Comparison of ENCODE assay signal across 12 cellular contexts in genomic region chr13:40059540-40060232, GRCh38.
A peak's percentile ranks its signal among the peaks of the same experiment; 100 is the strongest.
DNase-seq lines count a peak whose midpoint lies in the region; ATAC-seq, FAIRE-seq and TF ChIP-seq lines count a peak whose summit lies in the region.
"Had no signal": no experiment of that assay in that cellular context is flagged by ENCODE, and none has a peak within 500 bp of the region (broad histone marks: within the 10 kb centered on the region; RNA-seq: fewer than 3 reads in every experiment).

No MANE protein-coding gene starts in this region.

- H3K27me3 ChIP-seq in bronchial epithelial cell (ENCODE audit: control insufficient read depth, insufficient read depth, low read length) = no peaks in the 10 kb centered on the region

- peak; percentile 13 to 32 for DNase-seq in NCI-H526 (lab: John Stamatoyannopoulos, UW)
- DNase-seq in NCI-H526 treated with DMSO at 0.1 percent for 48 hours (lab: John Stamatoyannopoulos, UW) = no peak
- DNase-seq in bronchial epithelial cell (ENCODE audit: low read depth) = peak; percentile 79
- no peak for DNase-seq in sciatic nerve (ENCODE audit: low spot score)
- no peak for DNase-seq in foreskin melanocyte
- DNase-seq in NCI-H748 (lab: John Stamatoyannopoulos, UW; ENCODE audit: unreplicated experiment) = no peak
- DNase-seq: endodermal cell; mucosa of descending colon; NK-92 treated with Interleukin-12 subunit alpha and Interleukin-12 subunit beta, amount 100 ng/mL, for 24 hours had no signal

- peak; percentile 30 for ATAC-seq in HG03565 (IDR thresholded peaks at IDR 0.05; ENCODE audit: unreplicated experiment)
- ATAC-seq in sciatic nerve = peak; percentile 29
- ATAC-seq in GM18873 (IDR thresholded peaks at IDR 0.05; ENCODE audit: low FRiP score, unreplicated experiment) = no peak

- no peak for FAIRE-seq in bronchial epithelial cell (lab: Jason Lieb, UNC)

- intact Hi-C loops in sciatic nerve (cut with DNase I) = loop anchor here (5.0 kb wide), 1 partner anchor 623 kb away; no protein-coding TSS in a partner anchor

- no peak for TF ChIP-seq CTCF in bronchial epithelial cell (IDR thresholded peaks at IDR 0.05; ENCODE audit: insufficient read depth, low read length, severe bottlenecking)

- no peak overlapping the region for H3K4me3 ChIP-seq in bronchial epithelial cell (ENCODE audit: low read depth, low read length)
- H3K4me3 ChIP-seq: HAP-1, mucosa of descending colon had no signal

- no peaks in the 10 kb centered on the region for H3K36me3 ChIP-seq in bronchial epithelial cell (ENCODE audit: control insufficient read depth, insufficient read depth, low read length)
- H3K36me3 ChIP-seq: HAP-1 had no signal

Comparison
In these comparisons a context has a peak if more than half of its experiments do, and no peak if none do; other contexts are left out.
1. DNase-seq: peak in NCI-H526 (2 of 2) and bronchial epithelial cell (single experiment); none in NCI-H526 treated with DMSO at 0.1 percent for 48 hours (single experiment), sciatic nerve (single experiment), foreskin melanocyte (single experiment) and NCI-H748 (single experiment).